ENCODE assay signal across 23 cellular contexts in genomic region chr7:92997144-92997543, GRCh38.
DNase-seq lines count a peak whose midpoint lies in the region; ATAC-seq, FAIRE-seq and TF ChIP-seq lines count a peak whose summit lies in the region.
"Had no signal": no experiment of that assay in that cellular context is flagged by ENCODE, and none has a peak within 500 bp of the region (broad histone marks: within the 10 kb centered on the region; RNA-seq: fewer than 3 reads in every experiment).

No MANE protein-coding gene starts in this region.

- no peak overlapping the region for H3K9ac ChIP-seq in IMR-90 (ENCODE audit: low read depth, low read length)
- H3K9ac ChIP-seq in H1 (replicated peaks in 1 of 4; ENCODE audit: extremely low read depth in 1 of 4, low read depth in 3 of 4, low read length in 3 of 4) = no peak overlapping the region
- H3K9ac ChIP-seq in neural progenitor cell = no peak overlapping the region

- no peak overlapping the region for H2BK12ac ChIP-seq in H1 (ENCODE audit: low read depth, low read length)

- H3K9me3 ChIP-seq in IMR-90 (ENCODE audit: control insufficient read depth, insufficient read depth, low read length) = no peaks in the 10 kb centered on the region
- H3K9me3 ChIP-seq in H1 (ENCODE audit: insufficient read depth in 2 of 2, low read depth in 1 of 2, low read length in 1 of 2) = no peaks in the 10 kb centered on the region
- no peaks in the 10 kb centered on the region for H3K9me3 ChIP-seq in neural progenitor cell (ENCODE audit: low read depth)

- H3K4me1 ChIP-seq in IMR-90 (ENCODE audit: control insufficient read depth, insufficient read depth, low read length) (peaks cover 5% of the 10 kb centered on the region), H1 (replicated peaks in 1 of 4; ENCODE audit: control insufficient read depth in 3 of 4, insufficient read depth in 4 of 4, low read length in 3 of 4) (peaks cover 0 to 1% (median 0%) of the 10 kb centered on the region in 4 experiments; a peak in 2 of 7 replicates), neural progenitor cell (no peaks in the 10 kb centered on the region)

- H4K8ac ChIP-seq in IMR-90 (ENCODE audit: low read depth in 2 of 2, low read length in 2 of 2) (peak overlapping the region; percentile 22 to 73; a peak in 2 of 4 replicates), H1 (ENCODE audit: extremely low read depth, insufficient read depth, low read length) (no peak overlapping the region)

- H3K27ac Mint-ChIP-seq in neural progenitor cell = no peak overlapping the region
- H3K27ac Mint-ChIP-seq: CD8-positive, alpha-beta T cell; T-helper 1 cell treated with Interleukin-12 subunit alpha and Interleukin-12 subunit beta and Interleukin-4 antibody, amounts not matched to agents 30 μg/mL and 1 μg/mL, for 36 hours had no signal

- H4K5ac ChIP-seq in IMR-90 (ENCODE audit: low read depth, low read length) (peak overlapping the region; percentile 84), H1 (ENCODE audit: insufficient read length, low read depth, low read length) (no peak overlapping the region)

- H3K9me1 ChIP-seq in IMR-90 (ENCODE audit: insufficient read depth, low read length) = no peaks in the 10 kb centered on the region; the same call in 1 of the 2 replicates

- H3K27ac ChIP-seq in IMR-90 (ENCODE audit: insufficient read depth, low read length) (no peak overlapping the region), H1 (ENCODE audit: low read depth, low read length) (no peak overlapping the region), neural progenitor cell (no peak overlapping the region)

- H3K4me3 ChIP-seq in IMR-90 (ENCODE audit: insufficient read depth, low read depth, low read length) = no peak overlapping the region
- no peak overlapping the region for H3K4me3 ChIP-seq in H1 (ENCODE audit: extremely low read depth in 1 of 4, insufficient read depth in 2 of 4, low read depth in 3 of 4, low read length in 4 of 4)
- no peak overlapping the region for H3K4me3 ChIP-seq in neural progenitor cell

- dilution Hi-C loops in IMR-90 (cut with HindIII; ENCODE audit: low sequenced_read_pairs, unreplicated experiment) = no loop called here

- no peak for TF ChIP-seq CTCF in IMR-90 (conservative IDR thresholded peaks at IDR 0.05; ENCODE audit: low read depth, low read length)
- no peak for TF ChIP-seq CTCF in H1 (IDR thresholded peaks at IDR 0.05; ENCODE audit: control extremely low read depth in 1 of 3, insufficient read depth in 1 of 3, low read depth in 1 of 3, low read length in 3 of 3)
- no peak for TF ChIP-seq CTCF in neural progenitor cell (IDR thresholded peaks at IDR 0.05)

- CTCF ChIA-PET in IMR-90 (lab: Yijun Ruan, JAX) = no interaction called here
- CTCF ChIA-PET in H1 (lab: Charles Lee; ENCODE audit: partially characterized antibody) = interaction anchor here (1.8 kb wide), 1 partner anchor 10 kb away, joined by 6 read pairs; no protein-coding TSS in a partner anchor

- ATAC-seq in IMR-90 (ENCODE audit: low read depth) = peak; percentile 77
- ATAC-seq: CD8-positive, alpha-beta T cell; HepG2 had no signal

- H3K4me2 ChIP-seq in IMR-90 (ENCODE audit: low read depth, low read length) (0 out of 2 replicates have a peak overlapping the region, but pooled peaks have one; percentile 37), H1 (ENCODE audit: insufficient read depth in 1 of 2, low read depth in 2 of 2, low read length in 2 of 2) (no peak overlapping the region), neural progenitor cell (no peak overlapping the region)

- no peak overlapping the region for H2BK15ac ChIP-seq in IMR-90 (ENCODE audit: low read depth, low read length)
- H2BK15ac ChIP-seq in H1 (ENCODE audit: low read length) = no peak overlapping the region

- peak overlapping the region; percentile 23 for H4K91ac ChIP-seq in IMR-90 (ENCODE audit: insufficient read depth, low read depth, low read length)
- no peak overlapping the region for H4K91ac ChIP-seq in H1 (replicated peaks; ENCODE audit: insufficient read length, low read length)

- peak overlapping the region; percentile 57; the same call in 1 of the 2 replicates for H3K14ac ChIP-seq in IMR-90 (replicated peaks; ENCODE audit: low read depth, low read length)
- H3K14ac ChIP-seq in H1 (ENCODE audit: insufficient read length) = no peak overlapping the region

- H3K23ac ChIP-seq in IMR-90 (ENCODE audit: low read depth, low read length) (no peak overlapping the region), H1 (ENCODE audit: insufficient read length) (no peak overlapping the region)

- no TSS peak for BruUV-seq in IMR-90 (replicated peaks; lab: Mats Ljungman, UMichigan)

- H3K27me3 ChIP-seq in IMR-90 (ENCODE audit: control insufficient read depth, insufficient read depth, low read length) (no peaks in the 10 kb centered on the region), H1 (replicated peaks in 1 of 4; ENCODE audit: control insufficient read depth in 3 of 4, extremely low read depth in 1 of 4, insufficient read depth in 3 of 4, low read length in 3 of 4) (no peaks in the 10 kb centered on the region), neural progenitor cell (no peaks in the 10 kb centered on the region)

- H3K4ac ChIP-seq in IMR-90 (ENCODE audit: low read depth, low read length) (peak overlapping the region; percentile 33), H1 (replicated peaks; ENCODE audit: insufficient read length, low read depth, low read length) (no peak overlapping the region)

- H3K27me3 Mint-ChIP-seq in neural progenitor cell (ENCODE audit: insufficient read depth, low read depth) = no peaks in the 10 kb centered on the region

- no CpG with 5 or more reads among the region's 2 CpGs for WGBS in IMR-90 (ENCODE audit: extremely low coverage in 2 of 2, insufficient read length in 1 of 2), 2 experiments
- 80% methylated on average over 2 of the region's 2 CpGs; no CpG with 5 or more reads in 1 of the 2 experiments for WGBS in H1 (ENCODE audit: extremely low coverage in 1 of 2, insufficient coverage in 1 of 2, insufficient read length in 1 of 2, insufficient replicate concordance in 2 of 2, low coverage in 1 of 2, low lambda C conversion rate in 2 of 2, missing lambda C conversion rate in 1 of 2), 2 experiments

- H3F3A ChIP-seq in neural progenitor cell (ENCODE audit: low read depth) = no peaks in the 10 kb centered on the region

- H3K18ac ChIP-seq in IMR-90 (ENCODE audit: low read depth, low read length) = peak overlapping the region; percentile 76
- no peak overlapping the region for H3K18ac ChIP-seq in H1 (ENCODE audit: extremely low read depth, low read length)

- peaks cover 4% of the 10 kb centered on the region; the same call in 1 of the 2 replicates for H3K23me2 ChIP-seq in H1 (ENCODE audit: low read depth, low read length)

- H2BK120ac ChIP-seq in IMR-90 (ENCODE audit: low read depth, low read length) (0 out of 2 replicates have a peak overlapping the region, but pooled peaks have one; percentile 40), H1 (replicated peaks; ENCODE audit: low read depth, low read length) (no peak overlapping the region)

- no peaks in the 10 kb centered on the region for H4K20me1 ChIP-seq in IMR-90 (ENCODE audit: insufficient read depth, low read length)
- no peaks in the 10 kb centered on the region for H4K20me1 ChIP-seq in H1 (replicated peaks in 1 of 2; ENCODE audit: control insufficient read depth in 1 of 2, insufficient read depth in 2 of 2, low read length in 2 of 2)
- H4K20me1 ChIP-seq in neural progenitor cell (ENCODE audit: low read depth) = no peaks in the 10 kb centered on the region

- H3K4me1 Mint-ChIP-seq in neural progenitor cell = peaks cover 6% of the 10 kb centered on the region

- TF ChIP-seq RAD21 in IMR-90 (IDR thresholded peaks at IDR 0.05; ENCODE audit: low read length) (no peak), H1 (IDR thresholded peaks at IDR 0.05 in 1 of 2, conservative IDR thresholded peaks at IDR 0.05 in 1 of 2; ENCODE audit: low read depth in 2 of 2, low read length in 2 of 2) (no peak)

- H2AK5ac ChIP-seq in IMR-90 (ENCODE audit: low read depth, low read length) (peak overlapping the region; percentile 40; the same call in 1 of the 2 replicates), H1 (ENCODE audit: low read depth, low read length) (no peak overlapping the region)

- H3K56ac ChIP-seq in IMR-90 (ENCODE audit: extremely low read depth, insufficient read depth, low read length) (no peak overlapping the region; the same call in 1 of the 2 replicates), H1 (replicated peaks; ENCODE audit: insufficient read length, low read depth, low read length) (no peak overlapping the region)

- H3K79me2 ChIP-seq in H1 (ENCODE audit: control insufficient read depth in 1 of 2, insufficient read depth in 2 of 2, low read length in 2 of 2) = no peaks in the 10 kb centered on the region
- no peaks in the 10 kb centered on the region for H3K79me2 ChIP-seq in neural progenitor cell (ENCODE audit: low read depth)

- no peak for DNase-seq in IMR-90
- peak; percentile 22 for DNase-seq in NCI-H524 treated with DMSO at 0.1 percent for 48 hours (lab: John Stamatoyannopoulos, UW)
- no peak for DNase-seq in H1 (ENCODE audit: low read depth in 1 of 2, low spot score in 2 of 2)
- no peak for DNase-seq in neural progenitor cell (ENCODE audit: low spot score)
- no peak for DNase-seq in UCSD-AML1 (lab: John Stamatoyannopoulos, UW; ENCODE audit: unreplicated experiment)
- DNase-seq in pons (ENCODE audit: low spot score) = no peak
- DNase-seq in RKO (ENCODE audit: low spot score) = no peak
- DNase-seq: C1 segment of cervical spinal cord; Caco-2; CD8-positive, alpha-beta T cell; DMS153; KBM-7; MV-4-11; NCI-H1105; NCI-H1436 treated with DMSO at 0.1 percent for 48 hours; NCI-H2029; NCI-H2227 treated with DMSO at 0.1 percent for 48 hours; SHP77 treated with DMSO at 0.1 percent for 48 hours; SW 1271 had no signal

- no peak overlapping the region for H3K4me3 Mint-ChIP-seq in neural progenitor cell
- H3K4me3 Mint-ChIP-seq: CD8-positive, alpha-beta T cell; T-helper 1 cell treated with Interleukin-12 subunit alpha and Interleukin-12 subunit beta and Interleukin-4 antibody, amounts not matched to agents 30 μg/mL and 1 μg/mL, for 36 hours had no signal

- no peak for FAIRE-seq in H1 (lab: Jason Lieb, UNC)
- FAIRE-seq: GM18507, H54, HepG2 had no signal

- POLR2A ChIA-PET in IMR-90 (lab: Charles Lee; ENCODE audit: unreplicated experiment) = no interaction called here
- POLR2A ChIA-PET in H1 (lab: Charles Lee; ENCODE audit: partially characterized antibody) = no interaction called here

- H3K9me3 Mint-ChIP-seq in neural progenitor cell = no peaks in the 10 kb centered on the region
- H3K9me3 Mint-ChIP-seq: CD8-positive, alpha-beta T cell; T-helper 1 cell treated with Interleukin-12 subunit alpha and Interleukin-12 subunit beta and Interleukin-4 antibody, amounts not matched to agents 30 μg/mL and 1 μg/mL, for 36 hours had no signal

- H2BK5ac ChIP-seq in IMR-90 (ENCODE audit: low read depth, low read length, poor library complexity, severe bottlenecking) (no peak overlapping the region), H1 (ENCODE audit: low read depth, low read length) (no peak overlapping the region)

- H2BK20ac ChIP-seq in IMR-90 (ENCODE audit: low read depth, low read length) (peak overlapping the region; percentile 74; the same call in 1 of the 2 replicates), H1 (ENCODE audit: low read length) (no peak overlapping the region)

- intact Hi-C loops in IMR-90 (cut with micrococcal nuclease) = no loop called here

- TF ChIP-seq POLR2A in IMR-90 (IDR thresholded peaks at IDR 0.05; ENCODE audit: low read depth, low read length) = no peak
- TF ChIP-seq POLR2A in H1 (IDR thresholded peaks at IDR 0.05; ENCODE audit: control extremely low read depth in 1 of 2, low read depth in 2 of 2, low read length in 2 of 2) = no peak

- H2AFZ ChIP-seq in IMR-90 (replicated peaks; ENCODE audit: low read length, poor library complexity) (no peak overlapping the region), H1 (ENCODE audit: low read length) (peak overlapping the region; percentile 14; the same call in 1 of the 2 replicates), neural progenitor cell (replicated peaks) (peak overlapping the region; percentile 89)

- in situ Hi-C loops in IMR-90 (cut with MboI; ENCODE audit: low sequenced_read_pairs) = no loop called here

- TF ChIP-seq EP300 in H1 (IDR thresholded peaks at IDR 0.05; ENCODE audit: borderline replicate concordance in 1 of 2, low read depth in 2 of 2, low read length in 2 of 2) = no peak

- H2AK9ac ChIP-seq in IMR-90 (replicated peaks; ENCODE audit: low read depth, low read length, poor library complexity) = no peak overlapping the region

- no peaks in the 10 kb centered on the region for H3K36me3 ChIP-seq in IMR-90 (ENCODE audit: control insufficient read depth, insufficient read depth, low read length)
- no peaks in the 10 kb centered on the region for H3K36me3 ChIP-seq in H1 (ENCODE audit: control insufficient read depth in 2 of 4, insufficient read depth in 4 of 4, low read length in 3 of 4)
- H3K36me3 ChIP-seq in neural progenitor cell = no peaks in the 10 kb centered on the region

- no peaks in the 10 kb centered on the region for H3K36me3 Mint-ChIP-seq in neural progenitor cell
- H3K36me3 Mint-ChIP-seq: CD8-positive, alpha-beta T cell had no signal

- H3K79me1 ChIP-seq in IMR-90 (ENCODE audit: low read depth in 1 of 2, low read length in 2 of 2) (no peaks in the 10 kb centered on the region), H1 (ENCODE audit: low read depth, low read length) (no peaks in the 10 kb centered on the region)
